8 cellular contexts compared by ENCODE assay signal in genomic region chr13:44470623-44471562, GRCh38.
A peak's percentile ranks its signal among the peaks of the same experiment; 100 is the strongest.
DNase-seq lines count a peak whose midpoint lies in the region; ATAC-seq and TF ChIP-seq lines count a peak whose summit lies in the region.

No MANE protein-coding gene starts in this region.

- no peaks in the 10 kb centered on the region for H3K36me3 ChIP-seq in CD8-positive, alpha-beta T cell (ENCODE audit: insufficient read depth, low read length)

- H3K4me3 Mint-ChIP-seq in CD8-positive, alpha-beta T cell: no peak overlapping the region
- H3K4me3 Mint-ChIP-seq in stimulated activated memory B cell treated with anti-CD40 and anti-IgM and Interleukin-4, amounts not matched to agents 10 μg/mL and 1 μg/mL and 100 μg/mL, for 72 hours: no peak overlapping the region

- no peaks in the 10 kb centered on the region for H3K27me3 Mint-ChIP-seq in CD8-positive, alpha-beta T cell (ENCODE audit: low read depth)
- H3K27me3 Mint-ChIP-seq in stimulated activated memory B cell treated with anti-CD40 and anti-IgM and Interleukin-4, amounts not matched to agents 10 μg/mL and 1 μg/mL and 100 μg/mL, for 72 hours: no peaks in the 10 kb centered on the region

- no peak overlapping the region for H3K4me3 ChIP-seq in CD8-positive, alpha-beta T cell (ENCODE audit: low read depth, low read length)
- H3K4me3 ChIP-seq in WI38 (ENCODE audit: low read depth, low read length): no peak overlapping the region

- no peak for DNase-seq in CD8-positive, alpha-beta T cell
- DNase-seq in LoVo (ENCODE audit: low spot score) (peak; percentile 51), left kidney (ENCODE audit: low read depth, low spot score) (peak; percentile 79)
- DNase-seq in activated effector memory CD4-positive, alpha-beta T cell treated with anti-CD3 and anti-CD28 coated beads, Interleukin-2, amount 50 U/mL, for 16 hours: no peak
- DNase-seq in stimulated activated CD4-positive, alpha-beta T cell treated with anti-CD3 and anti-CD28 coated beads, Interleukin-2, amount 100 ng/mL, for 48 hours: no peak

- no peak overlapping the region for H3K27ac ChIP-seq in CD8-positive, alpha-beta T cell (ENCODE audit: low read depth, low read length)

- intact Hi-C loops in CD8-positive, alpha-beta T cell (cut with DNase I, micrococcal nuclease): loop anchor here (1.0 kb wide), 2 partner anchors 565 to 566 kb away; no protein-coding TSS in a partner anchor

- no peaks in the 10 kb centered on the region for H3K9me3 ChIP-seq in CD8-positive, alpha-beta T cell (ENCODE audit: low read length)

- no peaks in the 10 kb centered on the region for H3K27me3 ChIP-seq in CD8-positive, alpha-beta T cell (ENCODE audit: insufficient read depth, low read length)

- no peak for ATAC-seq in CD8-positive, alpha-beta T cell
- no peak for ATAC-seq in stimulated activated memory B cell treated with anti-CD40 and anti-IgM and Interleukin-4, amounts not matched to agents 10 μg/mL and 1 μg/mL and 100 μg/mL, for 72 hours
- no peak for ATAC-seq in HG03175 (IDR thresholded peaks at IDR 0.05; ENCODE audit: unreplicated experiment)

- no peak overlapping the region for H3K27ac Mint-ChIP-seq in CD8-positive, alpha-beta T cell
- no peak overlapping the region for H3K27ac Mint-ChIP-seq in stimulated activated memory B cell treated with anti-CD40 and anti-IgM and Interleukin-4, amounts not matched to agents 10 μg/mL and 1 μg/mL and 100 μg/mL, for 72 hours

- POLR2A ChIA-PET in CD8-positive, alpha-beta T cell (lab: Charles Lee): no interaction called here

- no peaks in the 10 kb centered on the region for H3K36me3 Mint-ChIP-seq in CD8-positive, alpha-beta T cell
- H3K36me3 Mint-ChIP-seq in stimulated activated memory B cell treated with anti-CD40 and anti-IgM and Interleukin-4, amounts not matched to agents 10 μg/mL and 1 μg/mL and 100 μg/mL, for 72 hours: peaks cover 6% of the 10 kb centered on the region

- TF ChIP-seq CTCF in CD8-positive, alpha-beta T cell (IDR thresholded peaks at IDR 0.05): peak; percentile 47
- TF ChIP-seq CTCF in WI38 (IDR thresholded peaks at IDR 0.05; ENCODE audit: low read depth, low read length): peak; percentile 18; the same call in 1 of the 2 replicates

- H3K4me1 ChIP-seq in CD8-positive, alpha-beta T cell (ENCODE audit: insufficient read depth, low read length): no peaks in the 10 kb centered on the region

- peaks cover 3% of the 10 kb centered on the region for H3K4me1 Mint-ChIP-seq in CD8-positive, alpha-beta T cell (ENCODE audit: low read depth)
- peaks cover 16% of the 10 kb centered on the region for H3K4me1 Mint-ChIP-seq in stimulated activated memory B cell treated with anti-CD40 and anti-IgM and Interleukin-4, amounts not matched to agents 10 μg/mL and 1 μg/mL and 100 μg/mL, for 72 hours

- no peaks in the 10 kb centered on the region for H3K9me3 Mint-ChIP-seq in CD8-positive, alpha-beta T cell
- H3K9me3 Mint-ChIP-seq in stimulated activated memory B cell treated with anti-CD40 and anti-IgM and Interleukin-4, amounts not matched to agents 10 μg/mL and 1 μg/mL and 100 μg/mL, for 72 hours: no peaks in the 10 kb centered on the region

- CTCF ChIA-PET in CD8-positive, alpha-beta T cell (lab: Charles Lee): interaction anchor here (1.4 to 5.5 kb wide), 3 partner anchors 560 to 565 kb away, joined by 3 to 21 read pairs (median 18); no protein-coding TSS in a partner anchor

Comparison
In these comparisons a context has a peak if more than half of its experiments do, and no peak if none do; other contexts are left out.
1. DNase-seq: peak in LoVo (single experiment) and left kidney (single experiment); none in CD8-positive, alpha-beta T cell (0 of 7), activated effector memory CD4-positive, alpha-beta T cell treated with anti-CD3 and anti-CD28 coated beads, Interleukin-2, amount 50 U/mL, for 16 hours (single experiment) and stimulated activated CD4-positive, alpha-beta T cell treated with anti-CD3 and anti-CD28 coated beads, Interleukin-2, amount 100 ng/mL, for 48 hours (0 of 2).